Comparison of ENCODE assay signal across 24 cellular contexts in genomic region chr1:232445361-232446106, GRCh38.
DNase-seq lines count a peak whose midpoint lies in the region; ATAC-seq and TF ChIP-seq lines count a peak whose summit lies in the region.
"Had no signal": no experiment of that assay in that cellular context is flagged by ENCODE, and none has a peak within 500 bp of the region (broad histone marks: within the 10 kb centered on the region; RNA-seq: fewer than 3 reads in every experiment).

No MANE protein-coding gene starts in this region.

- peak; percentile 84 to 91 for ATAC-seq in left cardiac atrium
- no peak for ATAC-seq in GM21515 (IDR thresholded peaks at IDR 0.05; ENCODE audit: unreplicated experiment)
- ATAC-seq: body of pancreas; left lobe of liver; PC-3; stimulated activated effector memory CD8-positive, alpha-beta T cell treated with anti-CD3 and anti-CD28 coated beads, Interleukin-12 subunit alpha, Interleukin-12 subunit beta, amount 100 ng/mL, for 72 hours had no signal

- no peak for TF ChIP-seq CTCF in progenitor cell of endocrine pancreas (IDR thresholded peaks at IDR 0.05; ENCODE audit: unreplicated experiment)

- H3K9me3 Mint-ChIP-seq in progenitor cell of endocrine pancreas (ENCODE audit: low read depth): no peaks in the 10 kb centered on the region
- H3K9me3 Mint-ChIP-seq: activated CD4-positive, alpha-beta memory T cell treated with anti-CD3 and anti-CD28 coated beads, Interleukin-2, amount 10 ng/mL, durations not matched to agents 7 days and 5 days; activated naive CD4-positive, alpha-beta T cell treated with anti-CD3 and anti-CD28 coated beads for 36 hours; stimulated activated effector memory CD8-positive, alpha-beta T cell treated with anti-CD3 and anti-CD28 coated beads, Interleukin-12 subunit alpha, Interleukin-12 subunit beta, amount 100 ng/mL, for 72 hours had no signal

- peaks cover 27% of the 10 kb centered on the region for H3K36me3 Mint-ChIP-seq in progenitor cell of endocrine pancreas (ENCODE audit: insufficient read depth)

- peak; percentile 91 for DNase-seq in HK-2 (ENCODE audit: unreplicated experiment)
- peak; percentile 25 for DNase-seq in astrocyte of the hippocampus (ENCODE audit: low read depth, low spot score)
- no peak for DNase-seq in left cardiac atrium
- no peak for DNase-seq in progenitor cell of endocrine pancreas (ENCODE audit: low spot score, unreplicated experiment)
- no peak for DNase-seq in medulla oblongata (ENCODE audit: extremely low spot score)
- no peak for DNase-seq in head of caudate nucleus
- DNase-seq: activated CD4-positive, alpha-beta memory T cell treated with anti-CD3 and anti-CD28 coated beads, Interleukin-2, amount 10 ng/mL, durations not matched to agents 7 days and 5 days; activated naive CD4-positive, alpha-beta T cell treated with anti-CD3 and anti-CD28 coated beads for 36 hours; body of pancreas; cerebellar nuclear complex; DMS153; esophagus squamous epithelium; foreskin melanocyte; hippocampal formation; NCI-H1092 treated with DMSO at 0.1 percent for 48 hours; NCI-H187 treated with DMSO at 0.1 percent for 48 hours; NCI-H524 treated with DMSO at 0.1 percent for 48 hours; NK-92 treated with Interleukin-12 subunit alpha and Interleukin-12 subunit beta, amount 100 ng/mL, for 24 hours; PC-3; SHP77; stimulated activated CD4-positive, alpha-beta T cell treated with anti-CD3 and anti-CD28 coated beads, Interleukin-15, amount 100 ng/mL, for 24 hours had no signal

- H3K27ac Mint-ChIP-seq in progenitor cell of endocrine pancreas: peak overlapping the region; percentile 56
- H3K27ac Mint-ChIP-seq: activated CD4-positive, alpha-beta memory T cell treated with anti-CD3 and anti-CD28 coated beads, Interleukin-2, amount 10 ng/mL, durations not matched to agents 7 days and 5 days; activated naive CD4-positive, alpha-beta T cell treated with anti-CD3 and anti-CD28 coated beads for 36 hours; stimulated activated effector memory CD8-positive, alpha-beta T cell treated with anti-CD3 and anti-CD28 coated beads, Interleukin-12 subunit alpha, Interleukin-12 subunit beta, amount 100 ng/mL, for 72 hours had no signal

- no peak overlapping the region for H3K4me3 Mint-ChIP-seq in progenitor cell of endocrine pancreas (ENCODE audit: low read depth)
- H3K4me3 Mint-ChIP-seq: activated CD4-positive, alpha-beta memory T cell treated with anti-CD3 and anti-CD28 coated beads, Interleukin-2, amount 10 ng/mL, durations not matched to agents 7 days and 5 days; activated naive CD4-positive, alpha-beta T cell treated with anti-CD3 and anti-CD28 coated beads for 36 hours; stimulated activated effector memory CD8-positive, alpha-beta T cell treated with anti-CD3 and anti-CD28 coated beads, Interleukin-12 subunit alpha, Interleukin-12 subunit beta, amount 100 ng/mL, for 72 hours had no signal

- peaks cover 7% of the 10 kb centered on the region for H3K4me1 Mint-ChIP-seq in progenitor cell of endocrine pancreas (ENCODE audit: low read depth)
- H3K4me1 Mint-ChIP-seq: activated CD4-positive, alpha-beta memory T cell treated with anti-CD3 and anti-CD28 coated beads, Interleukin-2, amount 10 ng/mL, durations not matched to agents 7 days and 5 days had no signal

- intact Hi-C loops in left cardiac atrium (cut with DNase I): loop anchor here in 1 of 2 donors (10.0 kb wide), 1 partner anchor 179 kb away; no protein-coding TSS in a partner anchor
- intact Hi-C loops in head of caudate nucleus (cut with DNase I): no loop called here

- H3K27me3 Mint-ChIP-seq in progenitor cell of endocrine pancreas: no peaks in the 10 kb centered on the region
- H3K27me3 Mint-ChIP-seq: activated CD4-positive, alpha-beta memory T cell treated with anti-CD3 and anti-CD28 coated beads, Interleukin-2, amount 10 ng/mL, durations not matched to agents 7 days and 5 days had no signal

Comparison
In these comparisons a context has a peak if more than half of its experiments do, and no peak if none do; other contexts are left out.
1. DNase-seq: peak in HK-2 (single experiment) and astrocyte of the hippocampus (single experiment); none in left cardiac atrium (single experiment), progenitor cell of endocrine pancreas (single experiment), medulla oblongata (single experiment) and head of caudate nucleus (0 of 42).